Comparison of ENCODE assay signal across 1 cellular context in genomic region chr14:50059773-50060629, GRCh38.
TF ChIP-seq lines count a peak whose summit lies in the region.

No MANE protein-coding gene starts in this region.

TF ChIP-seq in HepG2, 621 proteins besides CTCF, POLR2A, EP300 and RAD21 (continued from another document):
- TF ChIP-seq ZFP91 (CRISPR knock-in tag; IDR thresholded peaks at IDR 0.05; ENCODE audit: borderline replicate concordance): peak; percentile 35; the same call in 1 of the 2 replicates
- peak; percentile 35; the same call in 1 of the 2 replicates for TF ChIP-seq ELF1 (CRISPR knock-in tag; IDR thresholded peaks at IDR 0.05)
- no peak for TF ChIP-seq BRD4 (CRISPR knock-in tag; IDR thresholded peaks at IDR 0.05)
- peak; percentile 54; the same call in 1 of the 2 replicates for TF ChIP-seq POLR2G (IDR thresholded peaks at IDR 0.05; ENCODE audit: low read depth, low read length)
- no peak for TF ChIP-seq ZNF275 (CRISPR knock-in tag; IDR thresholded peaks at IDR 0.05; ENCODE audit: borderline replicate concordance)
- TF ChIP-seq ZNF441 (CRISPR knock-in tag; IDR thresholded peaks at IDR 0.05; ENCODE audit: borderline replicate concordance): 0 out of 2 replicates have a peak, but pooled peaks have one; percentile 21
- 0 out of 2 replicates have a peak, but pooled peaks have one; percentile 7 for TF ChIP-seq SOX5 (CRISPR knock-in tag; IDR thresholded peaks at IDR 0.05; ENCODE audit: borderline replicate concordance)
- TF ChIP-seq JUN (CRISPR knock-in tag; IDR thresholded peaks at IDR 0.05): no peak
- peak; percentile 60 for TF ChIP-seq ZFX (CRISPR knock-in tag; IDR thresholded peaks at IDR 0.05; ENCODE audit: low read depth)
- TF ChIP-seq ZMAT3 (CRISPR knock-in tag; conservative IDR thresholded peaks at IDR 0.05): no peak
- 0 out of 2 replicates have a peak, but pooled peaks have one; percentile 41 for TF ChIP-seq ARID5B (CRISPR knock-in tag; IDR thresholded peaks at IDR 0.05)
- TF ChIP-seq RFX1 (IDR thresholded peaks at IDR 0.05): no peak
- no peak for TF ChIP-seq MAFF (IDR thresholded peaks at IDR 0.05; ENCODE audit: low read depth, low read length)
- peak; percentile 10 for TF ChIP-seq POLR2AphosphoS5 (IDR thresholded peaks at IDR 0.05; ENCODE audit: low read depth, low read length)
- 0 out of 2 replicates have a peak, but pooled peaks have one; percentile 35 for TF ChIP-seq GATAD2A (CRISPR knock-in tag; IDR thresholded peaks at IDR 0.05)
- 0 out of 2 replicates have a peak, but pooled peaks have one; percentile 35 for TF ChIP-seq GZF1 (CRISPR knock-in tag; IDR thresholded peaks at IDR 0.05)
- TF ChIP-seq SPEN (CRISPR knock-in tag; IDR thresholded peaks at IDR 0.05; ENCODE audit: low read depth): 0 out of 2 replicates have a peak, but pooled peaks have one; percentile 1
- 0 out of 2 replicates have a peak, but pooled peaks have one; percentile 2 for TF ChIP-seq RBFOX2 (IDR thresholded peaks at IDR 0.05; ENCODE audit: low read depth, low read length)
- TF ChIP-seq UBTF (CRISPR knock-in tag; IDR thresholded peaks at IDR 0.05): peak; percentile 15
- no peak for TF ChIP-seq ZBTB14 (CRISPR knock-in tag; IDR thresholded peaks at IDR 0.05)
- TF ChIP-seq CEBPG (CRISPR knock-in tag; IDR thresholded peaks at IDR 0.05): peak; percentile 40
